ENCODE assay signal across 8 cellular contexts in genomic region chr5:177362102-177362868, GRCh38. TPM values are rescaled to one million over a fixed set of nuclear protein-coding genes. Genes with fewer than 3 reads are reported as not detected.
DNase-seq lines count a peak whose midpoint lies in the region; ATAC-seq, FAIRE-seq and TF ChIP-seq lines count a peak whose summit lies in the region.

No MANE protein-coding gene starts in this region.

- H3K9me3 ChIP-seq in heart right ventricle (no peaks in the 10 kb centered on the region), small intestine (ENCODE audit: control insufficient read depth, low read depth) (no peaks in the 10 kb centered on the region)

- CTCF ChIA-PET in activated CD4-positive, alpha-beta memory T cell treated with anti-CD3 and anti-CD28 coated beads, Interleukin-2, amount 10 ng/mL, durations not matched to agents 7 days and 5 days (lab: Charles Lee): interaction anchor here (0.8 to 5.8 kb wide), 10 partner anchors 9 to 95 kb away, joined by 3 to 47 read pairs (median 3); partner anchors contain the start of gene LMAN2

- H3K4me1 Mint-ChIP-seq in activated CD4-positive, alpha-beta memory T cell treated with anti-CD3 and anti-CD28 coated beads, Interleukin-2, amount 10 ng/mL, durations not matched to agents 7 days and 5 days: peaks cover 76% of the 10 kb centered on the region

- peaks cover 0 to 5% (median 0%) of the 10 kb centered on the region in 9 donors for H3K36me3 ChIP-seq in heart right ventricle
- H3K36me3 ChIP-seq in small intestine (ENCODE audit: control insufficient read depth in 2 of 2, insufficient read depth in 2 of 2, low read length in 2 of 2): no peaks in the 10 kb centered on the region

- FAIRE-seq in small intestine (lab: Jason Lieb, UNC): no peak

- H3K36me3 Mint-ChIP-seq in activated CD4-positive, alpha-beta memory T cell treated with anti-CD3 and anti-CD28 coated beads, Interleukin-2, amount 10 ng/mL, durations not matched to agents 7 days and 5 days (ENCODE audit: low read depth): peaks cover 54% of the 10 kb centered on the region

- intact Hi-C loops in heart right ventricle (cut with DNase I): loop anchor here in 2 of 10 donors (10.0 kb wide), 2 partner anchors 47 to 247 kb away; partner anchors contain the start of gene MXD3 (in 1 of the 2)

- peak overlapping the region; percentile 66 for H3K4me3 Mint-ChIP-seq in activated CD4-positive, alpha-beta memory T cell treated with anti-CD3 and anti-CD28 coated beads, Interleukin-2, amount 10 ng/mL, durations not matched to agents 7 days and 5 days

- ATAC-seq in heart right ventricle (no peak), HG03025 (IDR thresholded peaks at IDR 0.05; ENCODE audit: low FRiP score, unreplicated experiment) (no peak)

- H3K4me1 ChIP-seq in heart right ventricle (peaks cover 0 to 86% (median 40%) of the 10 kb centered on the region in 9 donors), small intestine (ENCODE audit: control insufficient read depth in 2 of 2, insufficient read depth in 1 of 2, low read depth in 1 of 2, low read length in 1 of 2) (peaks cover 3% of the 10 kb centered on the region in 2 donors)

- peak overlapping the region in 8 of 10 donors; percentile 23 to 55 (median 48) for H3K4me3 ChIP-seq in heart right ventricle
- H3K4me3 ChIP-seq in small intestine (ENCODE audit: low read depth in 1 of 2, low read length in 2 of 2): peak overlapping the region in 1 of 2 donors; percentile 43

- no peak for TF ChIP-seq CTCF in heart right ventricle (IDR thresholded peaks at IDR 0.05)

- H3K27ac Mint-ChIP-seq in activated CD4-positive, alpha-beta memory T cell treated with anti-CD3 and anti-CD28 coated beads, Interleukin-2, amount 10 ng/mL, durations not matched to agents 7 days and 5 days: peak overlapping the region; percentile 23

- peak; percentile 41 to 55 for DNase-seq in NCI-H526 (lab: John Stamatoyannopoulos, UW)
- DNase-seq in NCI-H526 treated with DMSO at 0.1 percent for 48 hours (lab: John Stamatoyannopoulos, UW): no peak
- DNase-seq in activated CD4-positive, alpha-beta memory T cell treated with anti-CD3 and anti-CD28 coated beads, Interleukin-2, amount 10 ng/mL, durations not matched to agents 7 days and 5 days: no peak
- no peak for DNase-seq in heart right ventricle
- peak; percentile 49 for DNase-seq in stimulated activated CD4-positive, alpha-beta T cell treated with anti-CD3 and anti-CD28 coated beads, Interleukin-4, amount 100 ng/mL, for 24 hours
- DNase-seq in small intestine: no peak
- DNase-seq in dermis blood vessel endothelial cell: no peak

- H3K27me3 ChIP-seq in heart right ventricle: no peaks in the 10 kb centered on the region
- no peaks in the 10 kb centered on the region for H3K27me3 ChIP-seq in small intestine (ENCODE audit: control insufficient read depth in 2 of 2, insufficient read depth in 2 of 2, low read length in 2 of 2)

- no peaks in the 10 kb centered on the region for H3K27me3 Mint-ChIP-seq in activated CD4-positive, alpha-beta memory T cell treated with anti-CD3 and anti-CD28 coated beads, Interleukin-2, amount 10 ng/mL, durations not matched to agents 7 days and 5 days

- POLR2A ChIA-PET in activated CD4-positive, alpha-beta memory T cell treated with anti-CD3 and anti-CD28 coated beads, Interleukin-2, amount 10 ng/mL, durations not matched to agents 7 days and 5 days (lab: Charles Lee): interaction anchor here (0.6 to 8.7 kb wide), 5 partner anchors 9 to 50 kb away, joined by 3 to 62 read pairs (median 5); partner anchors contain the start of gene LMAN2

- WGBS in heart right ventricle, 2 donors: 51 to 58% methylated on average over 19 of the region's 19 CpGs
- WGBS in small intestine, 3 donors: 31 to 47% (median 34%) methylated on average over 19 of the region's 19 CpGs

- H3K27ac ChIP-seq in heart right ventricle: peak overlapping the region in 1 of 10 donors; percentile 74
- H3K27ac ChIP-seq in small intestine (ENCODE audit: low read depth in 1 of 2, low read length in 1 of 2): no peak overlapping the region

- H3K9me3 Mint-ChIP-seq in activated CD4-positive, alpha-beta memory T cell treated with anti-CD3 and anti-CD28 coated beads, Interleukin-2, amount 10 ng/mL, durations not matched to agents 7 days and 5 days: no peaks in the 10 kb centered on the region

RNA-seq across cellular contexts. Expression of gene RGS14, which starts 4.6 kb away (rescaled TPM):
- 100 to 1,000 TPM; 103 to 107 TPM for total RNA-seq in activated CD4-positive, alpha-beta memory T cell treated with anti-CD3 and anti-CD28 coated beads, Interleukin-2, amount 10 ng/mL, durations not matched to agents 7 days and 5 days
- total RNA-seq in heart right ventricle (1 to 10 TPM; 2.2 to 9.6 (median 4.5) TPM), dermis blood vessel endothelial cell (4.4 and 9.9 TPM in 2 replicates)
- polyA plus RNA-seq in heart right ventricle (1 to 10 TPM; 2.6 to 3.9 TPM), small intestine (10 to 100 TPM; 12.8 to 22.7 (median 18.6) TPM)

RNA-seq across cellular contexts. Expression of gene LMAN2, which starts 10.8 kb away (rescaled TPM):
- 100 to 1,000 TPM; 145 to 149 TPM for total RNA-seq in activated CD4-positive, alpha-beta memory T cell treated with anti-CD3 and anti-CD28 coated beads, Interleukin-2, amount 10 ng/mL, durations not matched to agents 7 days and 5 days
- total RNA-seq in heart right ventricle (100 to 1,000 TPM in 1 of 10 donors, 10 to 100 TPM in 9; 46.3 to 111 (median 56.3) TPM), dermis blood vessel endothelial cell (407 and 457 TPM in 2 replicates)
- polyA plus RNA-seq in heart right ventricle (100 to 1,000 TPM in 1 of 2 donors, 10 to 100 TPM in 1; 47.4 to 215 TPM), small intestine (100 to 1,000 TPM in 1 of 3 donors, 10 to 100 TPM in 2; 73.6 to 304 (median 91.9) TPM)

RNA-seq across cellular contexts. Expression of gene SLC34A1, which starts 21.9 kb away (rescaled TPM):
- total RNA-seq in activated CD4-positive, alpha-beta memory T cell treated with anti-CD3 and anti-CD28 coated beads, Interleukin-2, amount 10 ng/mL, durations not matched to agents 7 days and 5 days: 1 to 10 TPM; 1.4 to 1.5 TPM
- total RNA-seq in heart right ventricle (under 1 TPM in 1 of 10 donors, not detected in 9; 0.12 TPM), dermis blood vessel endothelial cell (not detected in 2 replicates)
- polyA plus RNA-seq in heart right ventricle (not detected), small intestine (under 1 TPM in 1 of 3 donors, not detected in 2; 0.01 TPM)

RNA-seq across cellular contexts. Expression of gene PFN3, which starts 38.2 kb away (rescaled TPM):
- not detected for total RNA-seq in activated CD4-positive, alpha-beta memory T cell treated with anti-CD3 and anti-CD28 coated beads, Interleukin-2, amount 10 ng/mL, durations not matched to agents 7 days and 5 days
- total RNA-seq in heart right ventricle (not detected), dermis blood vessel endothelial cell (not detected in 2 replicates)
- polyA plus RNA-seq in heart right ventricle (not detected), small intestine (not detected)

RNA-seq across cellular contexts. Expression of gene F12, which starts 47.1 kb away (rescaled TPM):
- total RNA-seq in activated CD4-positive, alpha-beta memory T cell treated with anti-CD3 and anti-CD28 coated beads, Interleukin-2, amount 10 ng/mL, durations not matched to agents 7 days and 5 days: 1 to 10 TPM; 1.5 to 1.6 TPM
- total RNA-seq in heart right ventricle: under 1 TPM in 1 of 10 donors, not detected in 9; 0.25 TPM
- under 1 TPM; 0.28 to 0.37 TPM for polyA plus RNA-seq in heart right ventricle
- 10 to 100 TPM; 17.0 to 22.4 (median 20.3) TPM for polyA plus RNA-seq in small intestine
- 0.85 and 1.3 TPM in 2 replicates for total RNA-seq in dermis blood vessel endothelial cell

Comparison
In these comparisons a context has a peak if more than half of its experiments do, and no peak if none do; other contexts are left out.
1. DNase-seq: peak in NCI-H526 (2 of 2) and stimulated activated CD4-positive, alpha-beta T cell treated with anti-CD3 and anti-CD28 coated beads, Interleukin-4, amount 100 ng/mL, for 24 hours (single experiment); none in NCI-H526 treated with DMSO at 0.1 percent for 48 hours (single experiment), activated CD4-positive, alpha-beta memory T cell treated with anti-CD3 and anti-CD28 coated beads, Interleukin-2, amount 10 ng/mL, durations not matched to agents 7 days and 5 days (single experiment), heart right ventricle (0 of 2), small intestine (single experiment) and dermis blood vessel endothelial cell (single experiment).